Comparison of ENCODE assay signal across 8 cellular contexts in the genomic region with DNA sequence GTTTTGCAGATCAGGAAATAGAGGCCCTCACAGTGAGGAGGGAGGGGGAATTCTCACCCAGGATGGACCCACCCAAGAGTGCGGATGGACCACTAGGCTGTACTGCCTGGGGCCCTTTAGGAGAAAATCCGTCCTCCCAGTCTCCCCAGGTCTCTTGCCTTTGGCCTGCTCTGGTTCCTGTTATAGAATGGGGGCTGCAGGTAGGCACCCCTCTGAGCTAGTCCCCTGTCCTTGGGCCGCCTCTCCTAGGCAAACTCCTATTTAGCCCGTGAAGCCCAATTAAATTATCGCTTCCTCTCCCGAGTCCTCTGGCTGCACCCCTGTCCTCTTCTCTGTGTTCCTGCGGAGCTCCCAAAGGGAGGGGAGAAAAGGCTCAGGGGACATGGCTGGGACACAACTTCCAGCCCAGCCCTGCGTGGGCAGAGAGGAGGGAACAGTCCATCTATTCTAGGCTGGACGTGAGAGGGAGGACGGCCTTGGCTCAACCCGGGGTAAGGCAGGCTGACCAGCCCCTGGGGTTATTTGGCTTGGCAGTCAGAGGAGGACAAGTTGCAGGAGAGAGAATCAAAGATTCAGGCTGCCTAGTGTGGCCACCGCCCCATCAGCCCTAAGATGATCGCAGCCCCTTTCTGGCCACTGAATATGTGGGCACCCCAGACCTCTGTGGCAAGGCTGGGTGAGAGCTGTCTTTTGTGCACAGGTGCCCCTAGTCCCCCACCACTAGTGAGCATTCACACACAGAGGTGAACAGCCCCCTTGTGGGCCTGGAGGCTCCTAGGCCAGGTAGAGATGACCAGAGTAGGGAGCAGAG.
DNase-seq lines count a peak whose midpoint lies in the region; ATAC-seq and TF ChIP-seq lines count a peak whose summit lies in the region.

No MANE protein-coding gene starts in this region.

- peak overlapping the region; percentile 100 for H2BK12ac ChIP-seq in trophoblast cell (ENCODE audit: low read length)

- H3K9me3 ChIP-seq in CD4-positive, alpha-beta memory T cell (ENCODE audit: control insufficient read depth in 1 of 2, low read length in 2 of 2): no peaks in the 10 kb centered on the region
- no peaks in the 10 kb centered on the region for H3K9me3 ChIP-seq in trophoblast cell (ENCODE audit: insufficient read depth, low read depth, low read length)

- peak overlapping the region; percentile 99 for H2AK5ac ChIP-seq in trophoblast cell (ENCODE audit: low read length)

- no peak overlapping the region for H3K4me2 ChIP-seq in trophoblast cell (ENCODE audit: low read length)

- peaks cover 65% of the 10 kb centered on the region for H3K4me1 ChIP-seq in CD4-positive, alpha-beta memory T cell (ENCODE audit: insufficient read depth, low read length)
- peaks cover 69 to 75% of the 10 kb centered on the region in 2 experiments for H3K4me1 ChIP-seq in trophoblast cell (ENCODE audit: control insufficient read depth in 1 of 2, insufficient read depth in 2 of 2, low read length in 2 of 2)

- peak overlapping the region; percentile 93 to 100 (median 98) for H3K27ac Mint-ChIP-seq in CD4-positive, alpha-beta memory T cell
- H3K27ac Mint-ChIP-seq in activated CD4-positive, alpha-beta memory T cell treated with anti-CD3 and anti-CD28 coated beads, Interleukin-2, amount 10 ng/mL, durations not matched to agents 7 days and 5 days: peak overlapping the region; percentile 94

- no peak for DNase-seq in CD4-positive, alpha-beta memory T cell
- no peak for DNase-seq in activated CD4-positive, alpha-beta memory T cell treated with anti-CD3 and anti-CD28 coated beads, Interleukin-2, amount 10 ng/mL, durations not matched to agents 7 days and 5 days
- DNase-seq in fibroblast of villous mesenchyme (ENCODE audit: low read depth) (peak; percentile 60), trophoblast cell (no peak), NCI-H748 treated with DMSO at 0.1 percent for 48 hours (lab: John Stamatoyannopoulos, UW) (no peak)
- no peak for DNase-seq in effector CD4-positive, alpha-beta T cell

- H2AFZ ChIP-seq in trophoblast cell (ENCODE audit: insufficient read depth, low read length, poor library complexity): peak overlapping the region; percentile 84

- H3K4me3 Mint-ChIP-seq in CD4-positive, alpha-beta memory T cell: peak overlapping the region; percentile 64 to 83 (median 77)
- H3K4me3 Mint-ChIP-seq in activated CD4-positive, alpha-beta memory T cell treated with anti-CD3 and anti-CD28 coated beads, Interleukin-2, amount 10 ng/mL, durations not matched to agents 7 days and 5 days: peak overlapping the region; percentile 85

- peak overlapping the region; percentile 99 for H3K18ac ChIP-seq in trophoblast cell (ENCODE audit: low read length)

- H4K91ac ChIP-seq in trophoblast cell (ENCODE audit: low read depth, low read length): peak overlapping the region; percentile 100

- H3K27me3 ChIP-seq in CD4-positive, alpha-beta memory T cell (ENCODE audit: insufficient read depth, low read length): no peaks in the 10 kb centered on the region
- H3K27me3 ChIP-seq in trophoblast cell (ENCODE audit: insufficient read depth, low read length): no peaks in the 10 kb centered on the region

- intact Hi-C loops in CD4-positive, alpha-beta memory T cell (cut with micrococcal nuclease): no loop called here

- peaks cover 0 to 2% (median 0%) of the 10 kb centered on the region in 8 donors for H3K9me3 Mint-ChIP-seq in CD4-positive, alpha-beta memory T cell
- no peaks in the 10 kb centered on the region for H3K9me3 Mint-ChIP-seq in activated CD4-positive, alpha-beta memory T cell treated with anti-CD3 and anti-CD28 coated beads, Interleukin-2, amount 10 ng/mL, durations not matched to agents 7 days and 5 days

- H3K79me2 ChIP-seq in trophoblast cell (ENCODE audit: control insufficient read depth, insufficient read depth, low read length, poor library complexity): peaks cover 48% of the 10 kb centered on the region

- H3K9ac ChIP-seq in trophoblast cell (ENCODE audit: low read length): peak overlapping the region; percentile 5

- H3K36me3 Mint-ChIP-seq in CD4-positive, alpha-beta memory T cell: peaks cover 0 to 14% of the 10 kb centered on the region in 2 donors
- H3K36me3 Mint-ChIP-seq in activated CD4-positive, alpha-beta memory T cell treated with anti-CD3 and anti-CD28 coated beads, Interleukin-2, amount 10 ng/mL, durations not matched to agents 7 days and 5 days (ENCODE audit: low read depth): peaks cover 17% of the 10 kb centered on the region

- peak overlapping the region; percentile 91 for H3K27ac ChIP-seq in CD4-positive, alpha-beta memory T cell (ENCODE audit: low read depth, low read length)
- peak overlapping the region; percentile 100 for H3K27ac ChIP-seq in trophoblast cell (ENCODE audit: low read depth, low read length)

- H4K12ac ChIP-seq in trophoblast cell (ENCODE audit: low read depth, low read length): peak overlapping the region; percentile 5

- ATAC-seq in GM18870 (IDR thresholded peaks at IDR 0.05; ENCODE audit: unreplicated experiment) (no peak), GM19397 (IDR thresholded peaks at IDR 0.05; ENCODE audit: unreplicated experiment) (no peak)

- no peak overlapping the region for H3K4me3 ChIP-seq in CD4-positive, alpha-beta memory T cell (ENCODE audit: low read length in 2 of 2)
- H3K4me3 ChIP-seq in fibroblast of villous mesenchyme (ENCODE audit: low read depth, low read length) (no peak overlapping the region), trophoblast cell (ENCODE audit: low read depth, low read length) (no peak overlapping the region)

- CTCF ChIA-PET in CD4-positive, alpha-beta memory T cell (lab: Charles Lee; ENCODE audit: partially characterized antibody): interaction anchor here (1.3 kb wide), 1 partner anchor 23 kb away, joined by 3 read pairs; no protein-coding TSS in a partner anchor
- CTCF ChIA-PET in activated CD4-positive, alpha-beta memory T cell treated with anti-CD3 and anti-CD28 coated beads, Interleukin-2, amount 10 ng/mL, durations not matched to agents 7 days and 5 days (lab: Charles Lee): no interaction called here

- H3K4me1 Mint-ChIP-seq in CD4-positive, alpha-beta memory T cell: peaks cover 30 to 73% (median 49%) of the 10 kb centered on the region in 4 donors
- H3K4me1 Mint-ChIP-seq in activated CD4-positive, alpha-beta memory T cell treated with anti-CD3 and anti-CD28 coated beads, Interleukin-2, amount 10 ng/mL, durations not matched to agents 7 days and 5 days: peaks cover 61% of the 10 kb centered on the region

- WGBS in trophoblast cell (ENCODE audit: extremely low coverage, insufficient coverage, insufficient read length): no CpG with 5 or more reads among the region's 13 CpGs

- peak overlapping the region; percentile 98 for H2BK5ac ChIP-seq in trophoblast cell (ENCODE audit: low read depth, low read length, poor library complexity)

- POLR2A ChIA-PET in CD4-positive, alpha-beta memory T cell (lab: Charles Lee; ENCODE audit: partially characterized antibody): interaction anchor here (1.0 to 1.5 kb wide), 5 partner anchors 8 to 72 kb away, joined by 3 to 7 read pairs (median 3); no protein-coding TSS in a partner anchor
- POLR2A ChIA-PET in activated CD4-positive, alpha-beta memory T cell treated with anti-CD3 and anti-CD28 coated beads, Interleukin-2, amount 10 ng/mL, durations not matched to agents 7 days and 5 days (lab: Charles Lee): no interaction called here

- TF ChIP-seq CTCF in fibroblast of villous mesenchyme (IDR thresholded peaks at IDR 0.05; ENCODE audit: insufficient read depth, low read depth, low read length): no peak

- peak overlapping the region; percentile 99 for H3K4ac ChIP-seq in trophoblast cell (ENCODE audit: low read depth, low read length)

- H3K27me3 Mint-ChIP-seq in CD4-positive, alpha-beta memory T cell: peaks cover 0 to 3% of the 10 kb centered on the region in 2 donors
- H3K27me3 Mint-ChIP-seq in activated CD4-positive, alpha-beta memory T cell treated with anti-CD3 and anti-CD28 coated beads, Interleukin-2, amount 10 ng/mL, durations not matched to agents 7 days and 5 days: peaks cover 5% of the 10 kb centered on the region

- H3K23ac ChIP-seq in trophoblast cell (ENCODE audit: low read length): no peak overlapping the region

- H2BK120ac ChIP-seq in trophoblast cell (ENCODE audit: insufficient read depth, low read length, poor library complexity): peak overlapping the region; percentile 100

- peak overlapping the region; percentile 99 for H3K14ac ChIP-seq in trophoblast cell (ENCODE audit: low read length)

- H3K79me1 ChIP-seq in trophoblast cell (ENCODE audit: low read length): peaks cover 83% of the 10 kb centered on the region

- no peaks in the 10 kb centered on the region for H3K36me3 ChIP-seq in CD4-positive, alpha-beta memory T cell (ENCODE audit: insufficient read depth, low read length)
- H3K36me3 ChIP-seq in trophoblast cell (ENCODE audit: control insufficient read depth in 1 of 2, insufficient read depth in 2 of 2, low read length in 2 of 2): no peaks in the 10 kb centered on the region

- peak overlapping the region; percentile 99 for H4K8ac ChIP-seq in trophoblast cell (ENCODE audit: low read depth, low read length)
